Comparison of ENCODE assay signal across 21 cellular contexts in the genomic region with DNA sequence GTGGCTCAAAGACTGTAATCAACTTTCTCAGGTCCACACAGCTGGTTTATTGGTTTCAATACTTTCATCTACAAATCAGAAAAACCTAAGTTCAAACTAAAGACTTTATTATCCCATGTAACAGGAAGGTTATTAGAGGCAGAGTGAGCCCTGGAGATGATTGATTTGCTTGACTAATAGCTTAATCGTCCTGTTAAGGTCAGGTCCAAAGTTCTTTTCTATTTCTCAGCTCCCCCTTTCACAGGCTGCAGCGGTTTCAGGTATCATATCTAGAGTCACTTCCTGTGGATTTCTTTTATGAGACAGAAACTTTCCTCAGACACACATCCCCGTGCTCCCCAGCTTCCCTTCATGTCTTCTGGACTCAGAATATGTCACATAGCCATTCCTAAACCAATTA.
"Had no signal": no experiment of that assay in that cellular context is flagged by ENCODE, and none has a peak within 500 bp of the region (broad histone marks: within the 10 kb centered on the region; RNA-seq: fewer than 3 reads in every experiment).

No MANE protein-coding gene starts in this region.

- H3K4me1 Mint-ChIP-seq: endodermal cell; naive thymus-derived CD4-positive, alpha-beta T cell; nephron progenitor cell; stimulated activated effector memory CD8-positive, alpha-beta T cell treated with anti-CD3 and anti-CD28 coated beads, Interleukin-12 subunit alpha, Interleukin-12 subunit beta, amount 100 ng/mL, for 72 hours had no signal

- ATAC-seq: naive thymus-derived CD4-positive, alpha-beta T cell; stimulated activated effector memory CD8-positive, alpha-beta T cell treated with anti-CD3 and anti-CD28 coated beads, Interleukin-12 subunit alpha, Interleukin-12 subunit beta, amount 100 ng/mL, for 72 hours; stimulated activated naive CD8-positive, alpha-beta T cell treated with anti-CD3 and anti-CD28 coated beads, Interleukin-15, Interleukin-2, amounts not matched to agents 100 U/mL and 50 U/mL, for 24 hours had no signal

- H3K36me3 Mint-ChIP-seq: naive thymus-derived CD4-positive, alpha-beta T cell; stimulated activated effector memory CD8-positive, alpha-beta T cell treated with anti-CD3 and anti-CD28 coated beads, Interleukin-12 subunit alpha, Interleukin-12 subunit beta, amount 100 ng/mL, for 72 hours had no signal

- H3K27ac ChIP-seq: colonic mucosa, right atrium auricular region, suprapubic skin, thyroid gland, upper lobe of left lung, uterus had no signal

- H3K27ac Mint-ChIP-seq: endodermal cell; naive thymus-derived CD4-positive, alpha-beta T cell; nephron progenitor cell; stimulated activated effector memory CD8-positive, alpha-beta T cell treated with anti-CD3 and anti-CD28 coated beads, Interleukin-12 subunit alpha, Interleukin-12 subunit beta, amount 100 ng/mL, for 72 hours had no signal

- DNase-seq: colonic mucosa; dermis blood vessel endothelial cell; effector CD4-positive, alpha-beta T cell; endodermal cell; erythroblast; foreskin melanocyte; head of caudate nucleus; hippocampal formation; mesendoderm; naive thymus-derived CD4-positive, alpha-beta T cell; nephron progenitor cell; stimulated activated CD4-positive, alpha-beta T cell treated with anti-CD3 and anti-CD28 coated beads, Interleukin-4, amount 100 ng/mL, for 1 hour; stimulated activated CD8-positive, alpha-beta memory T cell treated with anti-CD3 and anti-CD28 coated beads, Interleukin-4, amount 100 ng/mL, for 48 hours; stimulated activated naive CD8-positive, alpha-beta T cell treated with anti-CD3 and anti-CD28 coated beads, Interleukin-15, Interleukin-2, amounts not matched to agents 100 U/mL and 50 U/mL, for 24 hours; thyroid gland; upper lobe of left lung; uterus had no signal

- H3K9me3 ChIP-seq: colonic mucosa, right atrium auricular region, suprapubic skin, thyroid gland, upper lobe of left lung, uterus had no signal

- H3K36me3 ChIP-seq: colonic mucosa, right atrium auricular region, suprapubic skin, thyroid gland, upper lobe of left lung, uterus had no signal

- H3K9me3 Mint-ChIP-seq: endodermal cell; nephron progenitor cell; stimulated activated effector memory CD8-positive, alpha-beta T cell treated with anti-CD3 and anti-CD28 coated beads, Interleukin-12 subunit alpha, Interleukin-12 subunit beta, amount 100 ng/mL, for 72 hours had no signal

- H3K4me1 ChIP-seq: colonic mucosa, right atrium auricular region, suprapubic skin, thyroid gland, upper lobe of left lung, uterus had no signal

- H3K27me3 ChIP-seq: colonic mucosa, right atrium auricular region, suprapubic skin, thyroid gland, upper lobe of left lung, uterus had no signal

- H3K4me3 Mint-ChIP-seq: endodermal cell; naive thymus-derived CD4-positive, alpha-beta T cell; nephron progenitor cell; stimulated activated effector memory CD8-positive, alpha-beta T cell treated with anti-CD3 and anti-CD28 coated beads, Interleukin-12 subunit alpha, Interleukin-12 subunit beta, amount 100 ng/mL, for 72 hours had no signal

- H3K4me3 ChIP-seq: colonic mucosa, right atrium auricular region, smooth muscle cell, suprapubic skin, thyroid gland, upper lobe of left lung, uterus had no signal
